In genomic region chr13:61255035-61255796, GRCh38 we compare ENCODE assay signal across 12 cellular contexts.
DNase-seq lines count a peak whose midpoint lies in the region; ATAC-seq, FAIRE-seq and TF ChIP-seq lines count a peak whose summit lies in the region.
"Had no signal": no experiment of that assay in that cellular context is flagged by ENCODE, and none has a peak within 500 bp of the region (broad histone marks: within the 10 kb centered on the region; RNA-seq: fewer than 3 reads in every experiment).

No MANE protein-coding gene starts in this region.

- DNase-seq in HepG2 (ENCODE audit: low spot score) = peak; percentile 3
- no peak for DNase-seq in right lobe of liver
- DNase-seq in NCI-H748 (lab: John Stamatoyannopoulos, UW; ENCODE audit: unreplicated experiment) = peak; percentile 22
- no peak for DNase-seq in chondrocyte (ENCODE audit: low spot score)
- DNase-seq in smooth muscle cell (lab: John Stamatoyannopoulos, UW; ENCODE audit: unreplicated experiment) = no peak
- no peak for DNase-seq in amniotic stem cell (lab: John Stamatoyannopoulos, UW)
- no peak for DNase-seq in foreskin fibroblast
- no peak for DNase-seq in germinal center (ENCODE audit: low spot score)
- DNase-seq: CD4-positive, CD25-positive, alpha-beta regulatory T cell; mesenchymal stem cell had no signal

- intact Hi-C loops in HepG2 (cut with micrococcal nuclease; ENCODE audit: unreplicated experiment) (loop anchor here (10.0 kb wide), 2 partner anchors 600 to 630 kb away; no protein-coding TSS in a partner anchor), right lobe of liver (cut with DNase I) (no loop called here)

- no peak overlapping the region for H3K4me3 Mint-ChIP-seq in chondrocyte (ENCODE audit: unreplicated experiment)
- H3K4me3 Mint-ChIP-seq: CD4-positive, CD25-positive, alpha-beta regulatory T cell had no signal

- CTCF ChIA-PET in HepG2 (lab: Yijun Ruan, JAX; ENCODE audit: low intra/inter-chr PET ratio, low total read pairs) = interaction anchor here (0.8 kb wide), 1 partner anchor 628 kb away, joined by 3 read pairs; no protein-coding TSS in a partner anchor

- FAIRE-seq in HepG2 (lab: Jason Lieb, UNC) = no peak
- FAIRE-seq: GM12891 had no signal

- WGBS in HepG2 (ENCODE audit: low lambda C conversion rate) = 16% methylated on average over 4 of the region's 4 CpGs
- WGBS in right lobe of liver (ENCODE audit: insufficient coverage, low coverage, low lambda C conversion rate, missing lambda C conversion rate) = 34% methylated on average over 4 of the region's 4 CpGs
- WGBS in smooth muscle cell (ENCODE audit: low lambda C conversion rate) = 71% methylated on average over 4 of the region's 4 CpGs

- no peak overlapping the region for H2AFZ ChIP-seq in HepG2 (ENCODE audit: low read length)
- peak overlapping the region; percentile 21 for H2AFZ ChIP-seq in smooth muscle cell (ENCODE audit: low read depth)

- H3K27me3 Mint-ChIP-seq in chondrocyte (ENCODE audit: low read depth) = no peaks in the 10 kb centered on the region
- H3K27me3 Mint-ChIP-seq: CD4-positive, CD25-positive, alpha-beta regulatory T cell had no signal

- no peaks in the 10 kb centered on the region for H3K4me1 Mint-ChIP-seq in chondrocyte (ENCODE audit: low read depth)
- H3K4me1 Mint-ChIP-seq: CD4-positive, CD25-positive, alpha-beta regulatory T cell had no signal

- no peaks in the 10 kb centered on the region for H3K9me3 ChIP-seq in HepG2 (ENCODE audit: low read length)
- H3K9me3 ChIP-seq in right lobe of liver = no peaks in the 10 kb centered on the region
- no peaks in the 10 kb centered on the region for H3K9me3 ChIP-seq in smooth muscle cell (replicated peaks; ENCODE audit: low read depth)
- H3K9me3 ChIP-seq: right atrium auricular region had no signal

- no peak for TF ChIP-seq EP300 in HepG2 (IDR thresholded peaks at IDR 0.05; ENCODE audit: low read depth in 2 of 2, low read length in 2 of 2)
- TF ChIP-seq EP300 in HepG2 (CRISPR knock-in tag; IDR thresholded peaks at IDR 0.05; ENCODE audit: borderline replicate concordance) = no peak

- H3K4me3 ChIP-seq in HepG2 (replicated peaks in 1 of 3; ENCODE audit: insufficient read depth in 1 of 3, low read depth in 2 of 3, low read length in 3 of 3) (no peak overlapping the region), right lobe of liver (no peak overlapping the region), smooth muscle cell (no peak overlapping the region), foreskin fibroblast (ENCODE audit: low read depth in 1 of 2, low read length in 2 of 2) (no peak overlapping the region)
- H3K4me3 ChIP-seq: right atrium auricular region had no signal

- no peak overlapping the region for H3K27ac Mint-ChIP-seq in chondrocyte (ENCODE audit: unreplicated experiment)
- H3K27ac Mint-ChIP-seq: CD4-positive, CD25-positive, alpha-beta regulatory T cell had no signal

- no peak for TF ChIP-seq POLR2A in HepG2 (IDR thresholded peaks at IDR 0.05; ENCODE audit: insufficient read depth in 1 of 2, low read depth in 2 of 2, low read length in 2 of 2)
- no peak for TF ChIP-seq POLR2A in right lobe of liver (IDR thresholded peaks at IDR 0.05)

- H3K36me3 ChIP-seq in HepG2 (replicated peaks in 1 of 2; ENCODE audit: control insufficient read depth in 1 of 2, insufficient read depth in 2 of 2, low read length in 2 of 2) (no peaks in the 10 kb centered on the region), right lobe of liver (no peaks in the 10 kb centered on the region), smooth muscle cell (ENCODE audit: low read depth) (no peaks in the 10 kb centered on the region)
- H3K36me3 ChIP-seq: right atrium auricular region had no signal

- H3K4me1 ChIP-seq in HepG2 (ENCODE audit: insufficient read depth, low read length) (no peaks in the 10 kb centered on the region), right lobe of liver (no peaks in the 10 kb centered on the region), smooth muscle cell (ENCODE audit: low read depth) (no peaks in the 10 kb centered on the region)
- H3K4me1 ChIP-seq: right atrium auricular region had no signal

- H3K9ac ChIP-seq in HepG2 (ENCODE audit: insufficient read depth, low read depth, low read length) = no peak overlapping the region
- no peak overlapping the region for H3K9ac ChIP-seq in smooth muscle cell (ENCODE audit: low read depth)

- POLR2A ChIA-PET in HepG2 (lab: Yijun Ruan, JAX) = no interaction called here

- no peak for ATAC-seq in HepG2
- ATAC-seq in right lobe of liver = no peak

- no TSS peak for BruUV-seq in HepG2 (replicated peaks; lab: Mats Ljungman, UMichigan)

- H3K27me3 ChIP-seq in HepG2 (ENCODE audit: control insufficient read depth in 1 of 2, insufficient read depth in 2 of 2, low read length in 2 of 2) (no peaks in the 10 kb centered on the region; a peak in 1 of 5 replicates), right lobe of liver (no peaks in the 10 kb centered on the region), smooth muscle cell (ENCODE audit: low read depth) (no peaks in the 10 kb centered on the region)
- H3K27me3 ChIP-seq: right atrium auricular region had no signal

- in situ Hi-C loops in HepG2 (cut with HindIII; ENCODE audit: extremely low pct_ligation_motif_present, low pct_unique_long_range_greater_than_20kb) = loop anchor here (10.0 kb wide), 1 partner anchor 620 kb away; no protein-coding TSS in a partner anchor

- H3K79me2 ChIP-seq in HepG2 (ENCODE audit: insufficient read depth, low read length) (no peaks in the 10 kb centered on the region), smooth muscle cell (ENCODE audit: low read depth) (no peaks in the 10 kb centered on the region)

- no peak overlapping the region for H3K4me2 ChIP-seq in HepG2 (ENCODE audit: low read depth, low read length)
- no peak overlapping the region for H3K4me2 ChIP-seq in smooth muscle cell

- H4K20me1 ChIP-seq in HepG2 (ENCODE audit: insufficient read depth, low read length) = no peaks in the 10 kb centered on the region
- H4K20me1 ChIP-seq in smooth muscle cell (ENCODE audit: low read depth) = no peaks in the 10 kb centered on the region

- H3K27ac ChIP-seq in HepG2 (ENCODE audit: extremely low read length, insufficient read depth, low read length) = no peak overlapping the region
- H3K27ac ChIP-seq in right lobe of liver = no peak overlapping the region
- no peak overlapping the region for H3K27ac ChIP-seq in smooth muscle cell (ENCODE audit: low read depth)
- H3K27ac ChIP-seq: right atrium auricular region had no signal

- 0 out of 2 replicates have a peak, but pooled peaks have one; percentile 10 for TF ChIP-seq CTCF in HepG2 (CRISPR knock-in tag; IDR thresholded peaks at IDR 0.05)
- TF ChIP-seq CTCF in right lobe of liver (IDR thresholded peaks at IDR 0.05) = peak in 1 of 4 donors; percentile 8
- peak; percentile 67 for TF ChIP-seq CTCF in chondrocyte (IDR thresholded peaks at IDR 0.05)
- peak; percentile 22 for TF ChIP-seq CTCF in smooth muscle cell (IDR thresholded peaks at IDR 0.05; ENCODE audit: borderline replicate concordance, insufficient read depth, poor library complexity, severe bottlenecking)
- no peak for TF ChIP-seq CTCF in foreskin fibroblast (IDR thresholded peaks at IDR 0.05; ENCODE audit: low read depth, low read length)

- H3K36me3 Mint-ChIP-seq in chondrocyte (ENCODE audit: low read depth) = no peaks in the 10 kb centered on the region
- H3K36me3 Mint-ChIP-seq: CD4-positive, CD25-positive, alpha-beta regulatory T cell had no signal

- no peaks in the 10 kb centered on the region for H3K9me3 Mint-ChIP-seq in chondrocyte (ENCODE audit: low read depth)

- H3F3A ChIP-seq in smooth muscle cell (ENCODE audit: low read depth) = no peaks in the 10 kb centered on the region

- no peak for TF ChIP-seq RAD21 in HepG2 (CRISPR knock-in tag; IDR thresholded peaks at IDR 0.05)

TF ChIP-seq in HepG2, 621 proteins besides CTCF, POLR2A, EP300 and RAD21 (continues in another document):
- TF ChIP-seq YY1 (IDR thresholded peaks at IDR 0.05; ENCODE audit: insufficient read depth, insufficient replicate concordance, low read depth, low read length) = no peak
- no peak for TF ChIP-seq LRRFIP1 (CRISPR knock-in tag; conservative IDR thresholded peaks at IDR 0.05)
- TF ChIP-seq ZNF780A (CRISPR knock-in tag; IDR thresholded peaks at IDR 0.05) = no peak
- TF ChIP-seq E2F2 (CRISPR knock-in tag; IDR thresholded peaks at IDR 0.05; ENCODE audit: borderline replicate concordance) = no peak
- no peak for TF ChIP-seq ZNF432 (CRISPR knock-in tag; IDR thresholded peaks at IDR 0.05; ENCODE audit: borderline replicate concordance)
- no peak for TF ChIP-seq ADNP (CRISPR knock-in tag; IDR thresholded peaks at IDR 0.05)
- TF ChIP-seq ZNF264 (CRISPR knock-in tag; IDR thresholded peaks at IDR 0.05) = no peak
- TF ChIP-seq NONO (IDR thresholded peaks at IDR 0.05) = no peak
- no peak for TF ChIP-seq NONO (CRISPR knock-in tag; conservative IDR thresholded peaks at IDR 0.05)
- no peak for TF ChIP-seq SMAD3 (CRISPR knock-in tag; IDR thresholded peaks at IDR 0.05)
- no peak for TF ChIP-seq SCMH1 (CRISPR knock-in tag; IDR thresholded peaks at IDR 0.05; ENCODE audit: borderline replicate concordance)
- no peak for TF ChIP-seq ZFX (CRISPR knock-in tag; IDR thresholded peaks at IDR 0.05; ENCODE audit: low read depth)

Comparison
In these comparisons a context has a peak if more than half of its experiments do, and no peak if none do; other contexts are left out.
1. DNase-seq: peak in HepG2 (single experiment) and NCI-H748 (single experiment); none in right lobe of liver (0 of 3), chondrocyte (single experiment), smooth muscle cell (single experiment), amniotic stem cell (single experiment), foreskin fibroblast (0 of 2) and germinal center (single experiment).